ENCODE assay signal across 11 cellular contexts in the genomic region with DNA sequence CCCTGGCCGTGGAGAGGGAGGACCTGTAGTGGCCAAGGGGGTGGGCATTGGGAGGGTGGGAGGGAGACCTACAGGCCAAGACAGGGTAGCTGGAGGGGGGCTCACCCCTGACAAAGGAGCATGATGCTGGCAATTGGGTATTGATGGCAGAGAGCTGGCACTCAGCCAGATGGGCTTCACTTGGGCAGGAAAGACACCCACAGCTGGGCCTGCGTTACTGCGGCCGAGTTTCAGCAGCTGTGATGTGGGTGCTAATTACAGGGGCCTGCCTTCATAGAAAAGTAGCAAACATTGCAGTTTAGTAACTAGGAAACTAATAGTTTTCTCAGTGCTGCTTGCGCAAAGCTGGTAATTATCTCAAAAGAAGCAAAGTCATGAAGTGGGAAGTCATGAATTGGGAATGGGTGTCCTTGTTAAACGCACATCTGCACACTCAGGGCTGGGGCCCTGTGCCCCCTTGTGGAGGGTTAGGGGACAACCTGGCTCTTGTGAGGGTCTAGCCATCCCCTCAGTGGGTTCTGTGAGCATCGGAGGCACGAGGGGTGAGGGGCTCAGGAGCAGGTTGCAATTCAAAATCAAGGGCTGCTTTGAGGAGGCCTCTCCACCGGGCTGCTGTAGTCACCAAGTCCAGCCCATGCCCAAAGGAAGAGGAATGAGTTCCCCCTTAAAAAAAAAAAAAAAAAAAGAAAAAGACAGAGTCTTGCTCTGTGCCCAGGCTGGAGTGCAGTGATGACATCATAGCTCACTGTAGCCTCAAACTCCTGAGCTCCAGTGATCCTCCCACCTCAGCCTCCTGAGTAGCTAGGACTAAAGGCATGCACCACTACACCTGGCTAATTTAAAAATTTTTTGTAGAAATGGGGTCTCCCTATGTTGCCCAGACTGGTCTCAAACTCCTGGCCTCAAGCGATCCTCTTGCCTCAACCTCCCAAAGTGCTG. TPM values are rescaled to one million over a fixed set of nuclear protein-coding genes. Genes with fewer than 3 reads are reported as not detected.
DNase-seq lines count a peak whose midpoint lies in the region; ATAC-seq and TF ChIP-seq lines count a peak whose summit lies in the region.
"Had no signal": no experiment of that assay in that cellular context is flagged by ENCODE, and none has a peak within 500 bp of the region (broad histone marks: within the 10 kb centered on the region; RNA-seq: fewer than 3 reads in every experiment).

No MANE protein-coding gene starts in this region.

- H3K4me3 Mint-ChIP-seq in osteocyte (ENCODE audit: unreplicated experiment), result no peak overlapping the region
- H3K4me3 Mint-ChIP-seq: IgD-negative memory B cell had no signal

- TF ChIP-seq CTCF in brain microvascular endothelial cell (IDR thresholded peaks at IDR 0.05; ENCODE audit: low read depth, low read length, missing control alignments), result peak; percentile 70
- peak; percentile 46 for TF ChIP-seq CTCF in osteocyte (IDR thresholded peaks at IDR 0.05)

- ATAC-seq in HG02938 (IDR thresholded peaks at IDR 0.05; ENCODE audit: unreplicated experiment) (no peak), GM21737 (IDR thresholded peaks at IDR 0.05; ENCODE audit: unreplicated experiment) (no peak)
- ATAC-seq: mucosa of descending colon had no signal

- no peak overlapping the region for H3K4me3 ChIP-seq in brain microvascular endothelial cell (ENCODE audit: low read depth, low read length)
- H3K4me3 ChIP-seq: mucosa of descending colon had no signal

- in situ Hi-C loops in brain microvascular endothelial cell (cut with HindIII; ENCODE audit: low pct_ligation_motif_present, low sequenced_read_pairs), result no loop called here

- H3K27me3 Mint-ChIP-seq in osteocyte (ENCODE audit: unreplicated experiment), result no peaks in the 10 kb centered on the region
- H3K27me3 Mint-ChIP-seq: IgD-negative memory B cell had no signal

- DNase-seq in NCI-H2081 (lab: John Stamatoyannopoulos, UW) (peak; percentile 59 to 78), NCI-H2081 treated with DMSO at 0.1 percent for 48 hours (lab: John Stamatoyannopoulos, UW) (no peak), MV-4-11 (lab: John Stamatoyannopoulos, UW) (peak; percentile 37), brain microvascular endothelial cell (no peak), osteocyte (ENCODE audit: extremely low spot score, unreplicated experiment) (no peak), LoVo (ENCODE audit: low spot score) (no peak)
- DNase-seq: activated CD4-positive, alpha-beta T cell treated with anti-CD3 and anti-CD28 coated beads for 48 hours had no signal

- no peak overlapping the region for H3K27ac Mint-ChIP-seq in osteocyte (ENCODE audit: unreplicated experiment)

- H3K36me3 ChIP-seq in brain microvascular endothelial cell (replicated peaks), result peaks cover 37% of the 10 kb centered on the region

- H3K36me3 Mint-ChIP-seq in osteocyte (ENCODE audit: unreplicated experiment), result peaks cover 7% of the 10 kb centered on the region

- H3K27ac ChIP-seq in brain microvascular endothelial cell, result no peak overlapping the region

- H3K9me3 Mint-ChIP-seq in osteocyte (ENCODE audit: unreplicated experiment), result no peaks in the 10 kb centered on the region
- H3K9me3 Mint-ChIP-seq: IgD-negative memory B cell had no signal

- no peaks in the 10 kb centered on the region for H3K27me3 ChIP-seq in brain microvascular endothelial cell (replicated peaks)

- H3K4me1 Mint-ChIP-seq in osteocyte (ENCODE audit: unreplicated experiment), result peaks cover 7% of the 10 kb centered on the region

RNA-seq across cellular contexts. Expression of a gene that starts 24.4 kb away (rescaled TPM):
- total RNA-seq in osteocyte, result 12.6 and 13.1 TPM in 2 replicates

RNA-seq across cellular contexts. Expression of a gene that starts 24.5 kb away (rescaled TPM):
- 92.1 and 94.1 TPM in 2 replicates for total RNA-seq in osteocyte

RNA-seq across cellular contexts. Expression of a gene that starts 50.6 kb away (rescaled TPM):
- total RNA-seq in osteocyte, result 26.5 and 29.3 TPM in 2 replicates

RNA-seq across cellular contexts. Expression of a gene that starts 54.9 kb away (rescaled TPM):
- total RNA-seq in osteocyte, result 24.9 and 28.1 TPM in 2 replicates

Comparison
In these comparisons a context has a peak if more than half of its experiments do, and no peak if none do; other contexts are left out.
1. DNase-seq: peak in NCI-H2081 (2 of 2) and MV-4-11 (single experiment); none in NCI-H2081 treated with DMSO at 0.1 percent for 48 hours (single experiment), brain microvascular endothelial cell (single experiment), osteocyte (single experiment) and LoVo (single experiment).